1 cellular context compared by ENCODE assay signal in genomic region chr1:211579434-211580302, GRCh38.
TF ChIP-seq lines count a peak whose summit lies in the region.

No MANE protein-coding gene starts in this region.

TF ChIP-seq in HepG2, 621 proteins besides CTCF, POLR2A, EP300 and RAD21 (continued from another document and continues in another):
- no peak for TF ChIP-seq AHDC1 (CRISPR knock-in tag; IDR thresholded peaks at IDR 0.05; ENCODE audit: borderline replicate concordance)
- TF ChIP-seq RNF219 (CRISPR knock-in tag; IDR thresholded peaks at IDR 0.05): peak; percentile 67; the same call in 1 of the 2 replicates
- no peak for TF ChIP-seq ZNF207 (IDR thresholded peaks at IDR 0.05; ENCODE audit: borderline replicate concordance)
- TF ChIP-seq PBX3 (CRISPR knock-in tag; IDR thresholded peaks at IDR 0.05; ENCODE audit: borderline replicate concordance): no peak
- TF ChIP-seq ZNF12 (CRISPR knock-in tag; IDR thresholded peaks at IDR 0.05): peak; percentile 75; the same call in 1 of the 2 replicates
- no peak; the same call in 1 of the 2 replicates for TF ChIP-seq SMAD3 (CRISPR knock-in tag; IDR thresholded peaks at IDR 0.05)
- TF ChIP-seq NONO (IDR thresholded peaks at IDR 0.05): no peak
- TF ChIP-seq NONO (CRISPR knock-in tag; conservative IDR thresholded peaks at IDR 0.05): 0 out of 2 replicates have a peak, but pooled peaks have one; percentile 61
- TF ChIP-seq ZEB1 (IDR thresholded peaks at IDR 0.05; ENCODE audit: insufficient replicate concordance, low read depth): peak; percentile 77
- 0 out of 2 replicates have a peak, but pooled peaks have one; percentile 27 for TF ChIP-seq TEAD2 (CRISPR knock-in tag; IDR thresholded peaks at IDR 0.05)
- no peak for TF ChIP-seq ZNF616 (CRISPR knock-in tag; IDR thresholded peaks at IDR 0.05; ENCODE audit: low read depth)
- peak; percentile 52 for TF ChIP-seq ASH2L (IDR thresholded peaks at IDR 0.05; ENCODE audit: insufficient read length, low read depth, low read length)
- TF ChIP-seq RCOR2 (CRISPR knock-in tag; IDR thresholded peaks at IDR 0.05): peak; percentile 71; the same call in 1 of the 2 replicates
- peak; percentile 28; the same call in 1 of the 2 replicates for TF ChIP-seq SOX5 (CRISPR knock-in tag; IDR thresholded peaks at IDR 0.05; ENCODE audit: borderline replicate concordance)
- TF ChIP-seq MEIS2 (CRISPR knock-in tag; IDR thresholded peaks at IDR 0.05): peak; percentile 77
- no peak; the same call in 1 of the 2 replicates for TF ChIP-seq ZBED4 (CRISPR knock-in tag; IDR thresholded peaks at IDR 0.05; ENCODE audit: borderline replicate concordance)
- TF ChIP-seq ZBTB20 (CRISPR knock-in tag; IDR thresholded peaks at IDR 0.05; ENCODE audit: borderline replicate concordance, low read depth): no peak
- TF ChIP-seq CBFB (CRISPR knock-in tag; IDR thresholded peaks at IDR 0.05): peak; percentile 62; the same call in 1 of the 2 replicates
- 0 out of 2 replicates have a peak, but pooled peaks have one; percentile 29 for TF ChIP-seq ZNF800 (CRISPR knock-in tag; IDR thresholded peaks at IDR 0.05)
- peak; percentile 82 for TF ChIP-seq YEATS4 (CRISPR knock-in tag; IDR thresholded peaks at IDR 0.05; ENCODE audit: borderline replicate concordance)
- 0 out of 2 replicates have a peak, but pooled peaks have one; percentile 23 for TF ChIP-seq ZNF335 (CRISPR knock-in tag; IDR thresholded peaks at IDR 0.05)
- peak; percentile 63 for TF ChIP-seq FOXP4 (CRISPR knock-in tag; IDR thresholded peaks at IDR 0.05)
- TF ChIP-seq SIX1 (CRISPR knock-in tag; IDR thresholded peaks at IDR 0.05; ENCODE audit: borderline replicate concordance): peak; percentile 44; the same call in 1 of the 2 replicates
- no peak for TF ChIP-seq ZNF615 (CRISPR knock-in tag; IDR thresholded peaks at IDR 0.05; ENCODE audit: borderline replicate concordance)
- 0 out of 2 replicates have a peak, but pooled peaks have one; percentile 4 for TF ChIP-seq STAG1 (CRISPR knock-in tag; IDR thresholded peaks at IDR 0.05)
- 0 out of 2 replicates have a peak, but pooled peaks have one; percentile 39 for TF ChIP-seq ZSCAN12 (CRISPR knock-in tag; IDR thresholded peaks at IDR 0.05)
- no peak for TF ChIP-seq HINFP (CRISPR knock-in tag; IDR thresholded peaks at IDR 0.05; ENCODE audit: low read depth)
- peak; percentile 60; the same call in 1 of the 2 replicates for TF ChIP-seq ZNF691 (CRISPR knock-in tag; IDR thresholded peaks at IDR 0.05; ENCODE audit: borderline replicate concordance, low read depth)
- TF ChIP-seq MTA1 (CRISPR knock-in tag; IDR thresholded peaks at IDR 0.05; ENCODE audit: borderline replicate concordance): peak; percentile 59; the same call in 1 of the 2 replicates
- peak; percentile 51; the same call in 1 of the 2 replicates for TF ChIP-seq MAZ (IDR thresholded peaks at IDR 0.05; ENCODE audit: borderline replicate concordance, low read depth, low read length)
- TF ChIP-seq MAZ (CRISPR knock-in tag; IDR thresholded peaks at IDR 0.05; ENCODE audit: low read depth): peak; percentile 67; the same call in 1 of the 2 replicates
- peak; percentile 40 for TF ChIP-seq TFDP1 (CRISPR knock-in tag; IDR thresholded peaks at IDR 0.05; ENCODE audit: borderline replicate concordance)
- TF ChIP-seq SNAPC5 (CRISPR knock-in tag; IDR thresholded peaks at IDR 0.05; ENCODE audit: borderline replicate concordance): no peak
